ENCODE assay signal across 34 cellular contexts in genomic region chr5:5581080-5581479, GRCh38.
"Had no signal": no experiment of that assay in that cellular context is flagged by ENCODE, and none has a peak within 500 bp of the region (broad histone marks: within the 10 kb centered on the region; RNA-seq: fewer than 3 reads in every experiment).

No MANE protein-coding gene starts in this region.

- ATAC-seq: activated naive CD4-positive, alpha-beta T cell treated with anti-CD3 and anti-CD28 coated beads, Interleukin-2, amount 50 U/mL, for 72 hours; activated naive CD8-positive, alpha-beta T cell treated with anti-CD3 and anti-CD28 coated beads, Interleukin-2, amount 50 U/mL, for 24 hours; activated T-cell treated with anti-CD3 and anti-CD28 coated beads, Interleukin-2, amount 50 U/mL, for 4 hours; activated T-cell treated with anti-CD3 and anti-CD28 coated beads, Interleukin-2, amount 50 U/mL, for 72 hours; activated T-helper 17 cell treated with anti-CD3 and anti-CD28 coated beads, Interleukin-2, amount 50 U/mL, for 72 hours; body of pancreas had no signal

- H3K9me3 ChIP-seq: adrenal gland, ascending aorta, body of pancreas, breast epithelium had no signal

- DNase-seq: activated effector memory CD4-positive, alpha-beta T cell treated with anti-CD3 and anti-CD28 coated beads, Interleukin-2, amount 50 U/mL, for 16 hours; activated effector memory CD4-positive, alpha-beta T cell treated with Interleukin-2 at 50 U/mL for 16 hours; activated gamma-delta T cell; activated gamma-delta T cell treated with Interleukin-2 at 50 U/mL for 16 hours; activated naive CD4-positive, alpha-beta T cell; activated naive CD4-positive, alpha-beta T cell treated with anti-CD3 and anti-CD28 coated beads for 36 hours; activated naive CD4-positive, alpha-beta T cell treated with anti-CD3 and anti-CD28 coated beads, Interleukin-2, amount 10 ng/mL, durations not matched to agents 7 days and 5 days; activated naive CD4-positive, alpha-beta T cell treated with anti-CD3 and anti-CD28 coated beads, Interleukin-2, amount 50 U/mL, for 16 hours; activated naive CD4-positive, alpha-beta T cell treated with Interleukin-2 at 50 U/mL for 16 hours; activated naive CD8-positive, alpha-beta T cell treated with anti-CD3 and anti-CD28 coated beads for 36 hours; activated naive CD8-positive, alpha-beta T cell treated with anti-CD3 and anti-CD28 coated beads, Interleukin-2, amount 10 ng/mL, durations not matched to agents 7 days and 5 days; activated naive CD8-positive, alpha-beta T cell treated with anti-CD3 and anti-CD28 coated beads, Interleukin-2, amount 50 U/mL, for 24 hours; activated T-cell treated with anti-CD3 and anti-CD28 coated beads, Interleukin-2, amount 50 U/mL, for 1 hour; activated T-cell treated with anti-CD3 and anti-CD28 coated beads, Interleukin-2, amount 50 U/mL, for 24 hours; activated T-cell treated with anti-CD3 and anti-CD28 coated beads, Interleukin-2, amount 50 U/mL, for 4 hours; activated T-cell treated with anti-CD3 and anti-CD28 coated beads, Interleukin-2, amount 50 U/mL, for 48 hours; activated T-cell treated with anti-CD3 and anti-CD28 coated beads, Interleukin-2, amount 50 U/mL, for 72 hours; adrenal gland; amniotic stem cell; amygdala; anterior cingulate cortex; aorta; body of pancreas; brain microvascular endothelial cell; caudate nucleus; central memory CD4-positive, alpha-beta T cell; cerebellar nuclear complex had no signal

- FAIRE-seq: astrocyte, bronchial epithelial cell had no signal

- H3K4me1 ChIP-seq: adrenal gland, ascending aorta, body of pancreas, breast epithelium had no signal

- H3K27me3 ChIP-seq: adrenal gland, ascending aorta, body of pancreas, brain microvascular endothelial cell, breast epithelium, cardiac muscle cell had no signal

- H3K4me3 ChIP-seq: adrenal gland, ascending aorta, body of pancreas, breast epithelium, cardiac muscle cell had no signal

- H3K36me3 ChIP-seq: adrenal gland, ascending aorta, brain microvascular endothelial cell, breast epithelium, cardiac muscle cell had no signal

- H3K27ac ChIP-seq: adrenal gland, ascending aorta, body of pancreas, brain microvascular endothelial cell, breast epithelium, cardiac muscle cell had no signal
